ENCODE assay signal across 28 cellular contexts in genomic region chr10:37872955-37873354, GRCh38.
"Had no signal": no experiment of that assay in that cellular context is flagged by ENCODE, and none has a peak within 500 bp of the region (broad histone marks: within the 10 kb centered on the region; RNA-seq: fewer than 3 reads in every experiment).

No MANE protein-coding gene starts in this region.

- H3K4me1 ChIP-seq: colonic mucosa, esophagus muscularis mucosa, esophagus squamous epithelium, foreskin keratinocyte, gastrocnemius medialis, gastroesophageal sphincter, heart left ventricle, heart right ventricle had no signal

- FAIRE-seq: colon, endometrium, endothelial cell of umbilical vein, frontal cortex had no signal

- DNase-seq: colonic mucosa; cortex of kidney; dermis blood vessel endothelial cell; dorsolateral prefrontal cortex; effector CD4-positive, alpha-beta T cell; effector CD8-positive, alpha-beta T cell; effector memory CD4-positive, alpha-beta T cell; effector memory CD8-positive, alpha-beta T cell; endodermal cell; erythroblast; esophagus squamous epithelium; foreskin fibroblast; foreskin keratinocyte; foreskin melanocyte; gastrocnemius medialis; glutamatergic neuron; head of caudate nucleus; heart left ventricle; heart right ventricle had no signal

- H3K9me3 ChIP-seq: colonic mucosa, esophagus muscularis mucosa, esophagus squamous epithelium, gastrocnemius medialis, gastroesophageal sphincter had no signal

- H3K4me3 ChIP-seq: colonic mucosa, coronary artery, dorsolateral prefrontal cortex, esophagus muscularis mucosa, esophagus squamous epithelium, gastrocnemius medialis, gastroesophageal sphincter, heart left ventricle, heart right ventricle had no signal

- ATAC-seq: effector memory CD8-positive, alpha-beta T cell; esophagus mucosa; foreskin keratinocyte; gastrocnemius medialis; gastroesophageal sphincter; heart left ventricle; heart right ventricle had no signal

- H3K27ac ChIP-seq: colonic mucosa, coronary artery, dorsolateral prefrontal cortex, epithelial cell of prostate, esophagus muscularis mucosa, esophagus squamous epithelium, foreskin keratinocyte, gastrocnemius medialis, gastroesophageal sphincter, heart left ventricle, heart right ventricle had no signal

- H3K36me3 ChIP-seq: colonic mucosa, esophagus muscularis mucosa, esophagus squamous epithelium, gastrocnemius medialis, gastroesophageal sphincter, heart left ventricle, heart right ventricle had no signal

- H3K27me3 ChIP-seq: colonic mucosa, dorsolateral prefrontal cortex, esophagus muscularis mucosa, esophagus squamous epithelium, foreskin keratinocyte, gastrocnemius medialis, gastroesophageal sphincter, heart left ventricle, heart right ventricle had no signal
